8 cellular contexts compared by ENCODE assay signal in genomic region chr15:31265871-31266711, GRCh38.
DNase-seq lines count a peak whose midpoint lies in the region; ATAC-seq lines count a peak whose summit lies in the region.

No MANE protein-coding gene starts in this region.

- peak; percentile 56 for ATAC-seq in GM18868 (IDR thresholded peaks at IDR 0.05; ENCODE audit: unreplicated experiment)
- ATAC-seq in HG02884 (IDR thresholded peaks at IDR 0.05; ENCODE audit: unreplicated experiment), result peak; percentile 72
- ATAC-seq in left lobe of liver, result no peak

- peak; percentile 75 for DNase-seq in OCI-M1 (lab: John Stamatoyannopoulos, UW)
- DNase-seq in activated T-helper 9 cell treated with anti-CD3 and anti-CD28 coated beads, Interleukin-2, amount 50 U/mL, for 16 hours (ENCODE audit: low read depth), result peak; percentile 39
- DNase-seq in left lobe of liver (ENCODE audit: low spot score), result peak; percentile 51
- DNase-seq in stimulated activated CD8-positive, alpha-beta memory T cell treated with anti-CD3 and anti-CD28 coated beads, Interleukin-2, amount 100 ng/mL, for 48 hours (ENCODE audit: low read depth in 2 of 2), result peak; percentile 27 to 51
- DNase-seq in HPDE6-E6E7 (ENCODE audit: extremely low spot score), result no peak
- DNase-seq in SHP77 (lab: John Stamatoyannopoulos, UW), result no peak

Comparison
In these comparisons a context has a peak if more than half of its experiments do, and no peak if none do; other contexts are left out.
1. DNase-seq: peak in OCI-M1 (single experiment), activated T-helper 9 cell treated with anti-CD3 and anti-CD28 coated beads, Interleukin-2, amount 50 U/mL, for 16 hours (single experiment), left lobe of liver (single experiment) and stimulated activated CD8-positive, alpha-beta memory T cell treated with anti-CD3 and anti-CD28 coated beads, Interleukin-2, amount 100 ng/mL, for 48 hours (2 of 2); none in HPDE6-E6E7 (single experiment) and SHP77 (0 of 2).